1 cellular context compared by ENCODE assay signal in the genomic region with DNA sequence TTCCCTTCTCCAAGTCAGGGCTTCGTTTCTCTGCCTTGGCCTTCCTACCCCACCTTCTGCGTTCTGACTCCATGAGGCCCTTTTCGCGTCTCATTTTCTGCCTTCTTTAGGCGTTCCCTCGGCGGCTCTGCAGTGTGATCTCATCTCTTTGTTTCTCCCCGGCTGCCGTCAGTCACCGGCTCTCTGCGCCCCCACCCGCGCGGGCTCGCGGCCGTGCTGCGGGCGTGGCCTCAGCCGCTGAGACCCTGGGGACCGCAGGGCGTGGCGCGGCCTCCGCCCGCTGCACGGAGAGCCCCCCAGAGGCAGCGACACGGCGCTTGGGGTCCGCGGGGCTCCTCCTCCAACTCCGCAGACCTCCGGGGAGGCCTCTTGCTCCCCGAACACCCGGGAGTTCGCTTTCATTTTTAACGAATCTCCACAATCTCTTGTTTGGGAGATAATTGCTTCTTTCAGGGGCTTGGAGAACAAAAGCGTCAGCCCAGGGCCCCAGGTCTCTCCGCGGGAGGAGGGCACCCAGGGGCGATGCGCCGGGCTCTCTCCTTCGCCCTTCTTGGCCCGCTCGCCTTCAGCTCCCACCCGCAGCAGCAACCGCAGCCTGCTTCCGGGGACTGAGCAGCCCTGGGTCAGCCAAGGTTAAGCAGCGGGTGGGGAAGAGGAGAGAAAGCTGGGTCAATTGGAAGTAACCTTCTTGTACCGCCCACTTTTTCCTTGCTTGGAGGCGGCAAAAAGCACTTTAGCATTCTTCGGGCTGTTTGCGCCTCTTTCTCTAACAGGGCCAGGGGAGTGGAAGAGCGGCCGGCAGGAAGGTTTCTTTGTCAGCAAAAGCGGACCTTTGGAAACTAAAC.
A peak's percentile ranks its signal among the peaks of the same experiment; 100 is the strongest.
TF ChIP-seq lines count a peak whose summit lies in the region.

No MANE protein-coding gene starts in this region.

TF ChIP-seq in HepG2, 621 proteins besides CTCF, POLR2A, EP300 and RAD21 (continued from another document and continues in another):
- TF ChIP-seq ZNF609 (CRISPR knock-in tag; IDR thresholded peaks at IDR 0.05; ENCODE audit: borderline replicate concordance): no peak
- peak; percentile 57 for TF ChIP-seq YEATS4 (CRISPR knock-in tag; IDR thresholded peaks at IDR 0.05; ENCODE audit: borderline replicate concordance)
- TF ChIP-seq HNRNPK (IDR thresholded peaks at IDR 0.05; ENCODE audit: low read depth, low read length, poor library complexity, severe bottlenecking): no peak
- no peak for TF ChIP-seq ZBTB39 (CRISPR knock-in tag; IDR thresholded peaks at IDR 0.05)
- 0 out of 2 replicates have a peak, but pooled peaks have one; percentile 7 for TF ChIP-seq RARA (CRISPR knock-in tag; IDR thresholded peaks at IDR 0.05)
- TF ChIP-seq ONECUT2 (CRISPR knock-in tag; IDR thresholded peaks at IDR 0.05): no peak
- TF ChIP-seq HNRNPH1 (optimal IDR thresholded peaks at IDR 0.05; ENCODE audit: low read depth, low read length): no peak
- TF ChIP-seq FOXP1 (IDR thresholded peaks at IDR 0.05): no peak
- TF ChIP-seq FOXP1 (CRISPR knock-in tag; IDR thresholded peaks at IDR 0.05): no peak
- no peak for TF ChIP-seq ZFAT (CRISPR knock-in tag; conservative IDR thresholded peaks at IDR 0.05)
- TF ChIP-seq RAD51 (IDR thresholded peaks at IDR 0.05; ENCODE audit: borderline replicate concordance): no peak
- no peak for TF ChIP-seq KDM1A (CRISPR knock-in tag; IDR thresholded peaks at IDR 0.05)
- TF ChIP-seq ATM (IDR thresholded peaks at IDR 0.05; ENCODE audit: borderline replicate concordance): no peak
- TF ChIP-seq SIN3A (IDR thresholded peaks at IDR 0.05; ENCODE audit: borderline replicate concordance, low read depth, low read length): no peak; the same call in 1 of the 2 replicates
- TF ChIP-seq ZNF513 (CRISPR knock-in tag; conservative IDR thresholded peaks at IDR 0.05): no peak
- TF ChIP-seq SP5 (CRISPR knock-in tag; IDR thresholded peaks at IDR 0.05; ENCODE audit: borderline replicate concordance, low read depth): peak; percentile 23; the same call in 1 of the 2 replicates
- no peak for TF ChIP-seq HHEX (CRISPR knock-in tag; IDR thresholded peaks at IDR 0.05)
- no peak for TF ChIP-seq LCORL (IDR thresholded peaks at IDR 0.05)
- no peak for TF ChIP-seq LCORL (CRISPR knock-in tag; IDR thresholded peaks at IDR 0.05)
- no peak for TF ChIP-seq ZNF589 (CRISPR knock-in tag; conservative IDR thresholded peaks at IDR 0.05)
- no peak for TF ChIP-seq HIVEP1 (CRISPR knock-in tag; IDR thresholded peaks at IDR 0.05)
- TF ChIP-seq ZFP36 (IDR thresholded peaks at IDR 0.05; ENCODE audit: borderline replicate concordance, low read depth, low read length, partially characterized antibody): no peak
- no peak for TF ChIP-seq MIER3 (CRISPR knock-in tag; IDR thresholded peaks at IDR 0.05; ENCODE audit: borderline replicate concordance)
- TF ChIP-seq ZBTB42 (CRISPR knock-in tag; IDR thresholded peaks at IDR 0.05): no peak
- TF ChIP-seq HDAC2 (CRISPR knock-in tag; IDR thresholded peaks at IDR 0.05): 0 out of 2 replicates have a peak, but pooled peaks have one; percentile 6
- no peak; the same call in 1 of the 2 replicates for TF ChIP-seq KLF6 (CRISPR knock-in tag; IDR thresholded peaks at IDR 0.05)
- no peak for TF ChIP-seq KLF13 (CRISPR knock-in tag; IDR thresholded peaks at IDR 0.05)
- no peak for TF ChIP-seq HCFC1 (IDR thresholded peaks at IDR 0.05; ENCODE audit: low read depth, low read length)
- TF ChIP-seq, protein P1, sequence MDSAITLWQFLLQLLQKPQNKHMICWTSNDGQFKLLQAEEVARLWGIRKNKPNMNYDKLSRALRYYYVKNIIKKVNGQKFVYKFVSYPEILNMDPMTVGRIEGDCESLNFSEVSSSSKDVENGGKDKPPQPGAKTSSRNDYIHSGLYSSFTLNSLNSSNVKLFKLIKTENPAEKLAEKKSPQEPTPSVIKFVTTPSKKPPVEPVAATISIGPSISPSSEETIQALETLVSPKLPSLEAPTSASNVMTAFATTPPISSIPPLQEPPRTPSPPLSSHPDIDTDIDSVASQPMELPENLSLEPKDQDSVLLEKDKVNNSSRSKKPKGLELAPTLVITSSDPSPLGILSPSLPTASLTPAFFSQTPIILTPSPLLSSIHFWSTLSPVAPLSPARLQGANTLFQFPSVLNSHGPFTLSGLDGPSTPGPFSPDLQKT (CRISPR knock-in tag; IDR thresholded peaks at IDR 0.05; ENCODE audit: borderline replicate concordance): no peak
- no peak for TF ChIP-seq ZNF709 (CRISPR knock-in tag; IDR thresholded peaks at IDR 0.05)
- TF ChIP-seq ZNF691 (CRISPR knock-in tag; IDR thresholded peaks at IDR 0.05; ENCODE audit: borderline replicate concordance, low read depth): no peak
- TF ChIP-seq BATF2 (CRISPR knock-in tag; IDR thresholded peaks at IDR 0.05): no peak
- no peak for TF ChIP-seq ZNF619 (CRISPR knock-in tag; IDR thresholded peaks at IDR 0.05)
- no peak for TF ChIP-seq PAXIP1 (CRISPR knock-in tag; conservative IDR thresholded peaks at IDR 0.05)
- TF ChIP-seq ZNF792 (CRISPR knock-in tag; IDR thresholded peaks at IDR 0.05): no peak
- TF ChIP-seq SIX1 (CRISPR knock-in tag; IDR thresholded peaks at IDR 0.05; ENCODE audit: borderline replicate concordance): no peak
- no peak for TF ChIP-seq PLSCR1 (CRISPR knock-in tag; IDR thresholded peaks at IDR 0.05; ENCODE audit: borderline replicate concordance)
- TF ChIP-seq GTF3A (CRISPR knock-in tag; conservative IDR thresholded peaks at IDR 0.05): no peak
- peak; percentile 66; the same call in 1 of the 2 replicates for TF ChIP-seq ZNF329 (CRISPR knock-in tag; IDR thresholded peaks at IDR 0.05; ENCODE audit: low read depth)
- no peak for TF ChIP-seq KDM4B (CRISPR knock-in tag; IDR thresholded peaks at IDR 0.05)
- no peak for TF ChIP-seq AKAP8 (CRISPR knock-in tag; IDR thresholded peaks at IDR 0.05)
- no peak; the same call in 1 of the 2 replicates for TF ChIP-seq NRL (CRISPR knock-in tag; IDR thresholded peaks at IDR 0.05; ENCODE audit: borderline replicate concordance)
- TF ChIP-seq ZNF570 (CRISPR knock-in tag; IDR thresholded peaks at IDR 0.05; ENCODE audit: borderline replicate concordance): no peak
- TF ChIP-seq, protein P2, sequence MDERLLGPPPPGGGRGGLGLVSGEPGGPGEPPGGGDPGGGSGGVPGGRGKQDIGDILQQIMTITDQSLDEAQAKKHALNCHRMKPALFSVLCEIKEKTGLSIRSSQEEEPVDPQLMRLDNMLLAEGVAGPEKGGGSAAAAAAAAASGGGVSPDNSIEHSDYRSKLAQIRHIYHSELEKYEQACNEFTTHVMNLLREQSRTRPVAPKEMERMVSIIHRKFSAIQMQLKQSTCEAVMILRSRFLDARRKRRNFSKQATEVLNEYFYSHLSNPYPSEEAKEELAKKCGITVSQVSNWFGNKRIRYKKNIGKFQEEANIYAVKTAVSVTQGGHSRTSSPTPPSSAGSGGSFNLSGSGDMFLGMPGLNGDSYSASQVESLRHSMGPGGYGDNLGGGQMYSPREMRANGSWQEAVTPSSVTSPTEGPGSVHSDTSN (CRISPR knock-in tag; IDR thresholded peaks at IDR 0.05): peak; percentile 49; the same call in 1 of the 2 replicates
- TF ChIP-seq GATAD1 (CRISPR knock-in tag; IDR thresholded peaks at IDR 0.05): no peak
- no peak for TF ChIP-seq ARID2 (CRISPR knock-in tag; IDR thresholded peaks at IDR 0.05; ENCODE audit: borderline replicate concordance)
- TF ChIP-seq ATF7 (IDR thresholded peaks at IDR 0.05): no peak
- no peak for TF ChIP-seq ATF7 (CRISPR knock-in tag; IDR thresholded peaks at IDR 0.05)
